In genomic region chr16:81036751-81037350, GRCh38 we compare ENCODE assay signal across 1 cellular context.
TF ChIP-seq lines count a peak whose summit lies in the region.

No MANE protein-coding gene starts in this region.

TF ChIP-seq in SK-N-SH, 30 proteins besides CTCF, POLR2A, EP300 and RAD21 (continued from another document):
- no peak for TF ChIP-seq TEAD4 (IDR thresholded peaks at IDR 0.05; ENCODE audit: borderline replicate concordance, insufficient read depth)
